In genomic region chr5:18742830-18743229, GRCh38 we compare ENCODE assay signal across 12 cellular contexts.
"Had no signal": no experiment of that assay in that cellular context is flagged by ENCODE, and none has a peak within 500 bp of the region (broad histone marks: within the 10 kb centered on the region; RNA-seq: fewer than 3 reads in every experiment).

No MANE protein-coding gene starts in this region.

- H3K4me1 Mint-ChIP-seq: nephron progenitor cell had no signal

- H3K27me3 ChIP-seq: ascending aorta, esophagus squamous epithelium, foreskin keratinocyte, right lobe of liver, upper lobe of left lung had no signal

- H3K36me3 ChIP-seq: ascending aorta, esophagus squamous epithelium, prostate gland, right lobe of liver, upper lobe of left lung had no signal

- H3K4me3 Mint-ChIP-seq: nephron progenitor cell had no signal

- H3K9me3 ChIP-seq: ascending aorta, esophagus squamous epithelium, prostate gland, right lobe of liver, upper lobe of left lung had no signal

- H3K4me3 ChIP-seq: ascending aorta, esophagus squamous epithelium, prostate gland, right lobe of liver, upper lobe of left lung had no signal

- DNase-seq: activated CD4-positive, alpha-beta T cell treated with anti-CD3 and anti-CD28 coated beads for 48 hours; activated effector memory CD4-positive, alpha-beta T cell treated with anti-CD3 and anti-CD28 coated beads, Interleukin-2, amount 50 U/mL, for 16 hours; esophagus squamous epithelium; foreskin keratinocyte; nephron progenitor cell; right lobe of liver; SK-N-SH; stimulated activated CD4-positive, alpha-beta T cell treated with anti-CD3 and anti-CD28 coated beads, Interleukin-1b, Interleukin-23, amount 100 ng/mL, for 48 hours; stimulated activated naive CD4-positive, alpha-beta T cell treated with Interleukin-2 at 50 U/mL for 16 hours had no signal

- H3K27ac ChIP-seq: ascending aorta, esophagus squamous epithelium, foreskin keratinocyte, prostate gland, right lobe of liver, upper lobe of left lung had no signal

- H3K4me1 ChIP-seq: ascending aorta, foreskin keratinocyte, prostate gland, right lobe of liver had no signal

- ATAC-seq: foreskin keratinocyte, right lobe of liver had no signal
